In genomic region chr16:234468-235305, GRCh38 we compare ENCODE assay signal across 8 cellular contexts. TPM values are rescaled to one million over a fixed set of nuclear protein-coding genes. Genes with fewer than 3 reads are reported as not detected.
DNase-seq lines count a peak whose midpoint lies in the region; ATAC-seq and TF ChIP-seq lines count a peak whose summit lies in the region.

TSS of gene FAM234A (plus strand) at chr16:234821. CDS start at chr16:254414, 19,593 bp downstream.

- peaks cover 17% of the 10 kb centered on the region for H3K4me1 ChIP-seq in CD8-positive, alpha-beta T cell (ENCODE audit: insufficient read depth, low read length)
- H3K4me1 ChIP-seq in right lobe of liver: peaks cover 0 to 5% (median 0%) of the 10 kb centered on the region in 4 donors

- peak; percentile 82 for ATAC-seq in CD8-positive, alpha-beta T cell
- ATAC-seq in GM19452 (IDR thresholded peaks at IDR 0.05; ENCODE audit: unreplicated experiment): peak; percentile 81
- ATAC-seq in right lobe of liver: peak; percentile 95 to 99 (median 96)

- peak within 1 kb of the TSS; percentile 99 for H3K27ac ChIP-seq in CD8-positive, alpha-beta T cell (ENCODE audit: low read depth, low read length)
- peak within 1 kb of the TSS in 58 of 59 donors; percentile 78 to 98 (median 92) for H3K27ac ChIP-seq in dorsolateral prefrontal cortex
- H3K27ac ChIP-seq in right lobe of liver: peak within 1 kb of the TSS; percentile 89 to 96 (median 92)

- 0% methylated on average over 21 of the region's 85 CpGs for WGBS in right lobe of liver (ENCODE audit: insufficient coverage, low coverage, low lambda C conversion rate, missing lambda C conversion rate)

- DNase-seq in CD8-positive, alpha-beta T cell: peak; percentile 90 to 97 (median 94)
- peak; percentile 81 for DNase-seq in HK-2 (ENCODE audit: unreplicated experiment)
- DNase-seq in NCI-H82 (lab: John Stamatoyannopoulos, UW): peak; percentile 96
- peak; percentile 94 to 96 for DNase-seq in activated CD4-positive, alpha-beta T cell treated with anti-CD3 and anti-CD28 coated beads, Interleukin-2, amount 50 U/mL, for 48 hours
- peak; percentile 80 to 96 (median 92) for DNase-seq in dorsolateral prefrontal cortex
- peak; percentile 96 to 97 (median 97) for DNase-seq in right lobe of liver
- DNase-seq in stimulated activated CD4-positive, alpha-beta T cell treated with anti-CD3 and anti-CD28 coated beads, Interleukin-4, amount 100 ng/mL, for 4 hours: peak; percentile 93 to 97

- peak within 1 kb of the TSS; percentile 96 for H3K4me3 Mint-ChIP-seq in CD8-positive, alpha-beta T cell

- no peaks in the 10 kb centered on the region for H3K9me3 Mint-ChIP-seq in CD8-positive, alpha-beta T cell

- POLR2A ChIA-PET in CD8-positive, alpha-beta T cell (lab: Charles Lee): interaction anchor here (0.6 to 1.7 kb wide), 7 partner anchors 8 to 402 kb away, joined by 3 to 9 read pairs (median 4); partner anchors contain the start of genes AXIN1 and MRPL28

- no peaks in the 10 kb centered on the region for H3K27me3 ChIP-seq in CD8-positive, alpha-beta T cell (ENCODE audit: insufficient read depth, low read length)
- H3K27me3 ChIP-seq in dorsolateral prefrontal cortex: no peaks in the 10 kb centered on the region
- H3K27me3 ChIP-seq in right lobe of liver: no peaks in the 10 kb centered on the region

- CTCF ChIA-PET in CD8-positive, alpha-beta T cell (lab: Charles Lee): interaction anchor here (0.8 to 1.9 kb wide), 19 partner anchors 9 to 148 kb away, joined by 3 to 10 read pairs (median 4); partner anchors contain the start of genes AXIN1 and MRPL28

- H3K4me3 ChIP-seq in CD8-positive, alpha-beta T cell (ENCODE audit: low read depth, low read length): peak within 1 kb of the TSS; percentile 94
- H3K4me3 ChIP-seq in dorsolateral prefrontal cortex (peak within 1 kb of the TSS; percentile 64 to 97 (median 90)), right lobe of liver (peak within 1 kb of the TSS; percentile 69 to 91 (median 87))

- intact Hi-C loops in CD8-positive, alpha-beta T cell (cut with DNase I, micrococcal nuclease): loop anchor here (1.0 to 5.0 kb wide), 9 partner anchors 18 to 190 kb away; partner anchors contain the start of genes AXIN1 (in 2 of the 2), DECR2 (in 2 of the 2), NPRL3 (in 2 of the 2) and POLR3K (in 1 of the 2)
- intact Hi-C loops in dorsolateral prefrontal cortex (cut with DNase I): loop anchor here in 1 of 2 donors (2.0 kb wide), 1 partner anchor 118 kb away; the partner anchor contains the start of gene AXIN1
- intact Hi-C loops in right lobe of liver (cut with DNase I): loop anchor here in 1 of 2 donors (10.0 kb wide), 1 partner anchor 130 kb away; no protein-coding TSS in a partner anchor

- peak within 1 kb of the TSS; percentile 99 for H3K27ac Mint-ChIP-seq in CD8-positive, alpha-beta T cell

- peaks cover 5% of the 10 kb centered on the region for H3K36me3 Mint-ChIP-seq in CD8-positive, alpha-beta T cell

- TF ChIP-seq CTCF in CD8-positive, alpha-beta T cell (IDR thresholded peaks at IDR 0.05): peak; percentile 52
- TF ChIP-seq CTCF in dorsolateral prefrontal cortex (IDR thresholded peaks at IDR 0.05 in 54 of 56, conservative IDR thresholded peaks at IDR 0.05 in 2 of 56; ENCODE audit: low read depth in 1 of 56, partially characterized antibody in 56 of 56) (peak in 44 of 56 donors; percentile 5 to 62 (median 39)), right lobe of liver (IDR thresholded peaks at IDR 0.05) (peak; percentile 29 to 44 (median 34))

- H3K9me3 ChIP-seq in CD8-positive, alpha-beta T cell (ENCODE audit: low read length): no peaks in the 10 kb centered on the region
- no peaks in the 10 kb centered on the region for H3K9me3 ChIP-seq in right lobe of liver

- TF ChIP-seq POLR2A in right lobe of liver (IDR thresholded peaks at IDR 0.05): peak; percentile 97

- H3K27me3 Mint-ChIP-seq in CD8-positive, alpha-beta T cell (ENCODE audit: low read depth): no peaks in the 10 kb centered on the region

- H3K36me3 ChIP-seq in CD8-positive, alpha-beta T cell (ENCODE audit: insufficient read depth, low read length): no peaks in the 10 kb centered on the region
- no peaks in the 10 kb centered on the region for H3K36me3 ChIP-seq in right lobe of liver

- H3K4me1 Mint-ChIP-seq in CD8-positive, alpha-beta T cell (ENCODE audit: low read depth): peaks cover 15% of the 10 kb centered on the region

RNA-seq across cellular contexts. Expression of gene FAM234A, which starts in this region (rescaled TPM):
- total RNA-seq in CD8-positive, alpha-beta T cell: 10 to 100 TPM; 22.4 to 24.7 TPM
- total RNA-seq in dorsolateral prefrontal cortex (10 to 100 TPM; 26.6 to 97.4 (median 44.0) TPM), right lobe of liver (10 to 100 TPM; 31.7 to 64.8 (median 41.9) TPM)

Comparison
In these comparisons a context has a peak if more than half of its experiments do, and no peak if none do; other contexts are left out.
1. Peak in every context shown above with its lines: DNase-seq, ATAC-seq, H3K4me3 ChIP-seq and H3K27ac ChIP-seq.